In genomic region chr12:121123488-121123887, GRCh38 we compare ENCODE assay signal across 1 cellular context.
TF ChIP-seq lines count a peak whose summit lies in the region.

No MANE protein-coding gene starts in this region.

TF ChIP-seq in K562, 482 proteins besides CTCF, POLR2A, EP300 and RAD21 (continued from another document):
- TF ChIP-seq ZNF696 (CRISPR knock-in tag; conservative IDR thresholded peaks at IDR 0.05), result no peak
- TF ChIP-seq ZNF23 (CRISPR knock-in tag; IDR thresholded peaks at IDR 0.05), result no peak
- no peak for TF ChIP-seq KHSRP (IDR thresholded peaks at IDR 0.05)
- TF ChIP-seq MXD1 (CRISPR knock-in tag; IDR thresholded peaks at IDR 0.05; ENCODE audit: borderline replicate concordance, poor library complexity, severe bottlenecking), result no peak
- TF ChIP-seq ZNF408 (CRISPR knock-in tag; IDR thresholded peaks at IDR 0.05; ENCODE audit: low read depth), result no peak
- TF ChIP-seq ZNF354B (CRISPR knock-in tag; IDR thresholded peaks at IDR 0.05), result no peak
